In the genomic region with DNA sequence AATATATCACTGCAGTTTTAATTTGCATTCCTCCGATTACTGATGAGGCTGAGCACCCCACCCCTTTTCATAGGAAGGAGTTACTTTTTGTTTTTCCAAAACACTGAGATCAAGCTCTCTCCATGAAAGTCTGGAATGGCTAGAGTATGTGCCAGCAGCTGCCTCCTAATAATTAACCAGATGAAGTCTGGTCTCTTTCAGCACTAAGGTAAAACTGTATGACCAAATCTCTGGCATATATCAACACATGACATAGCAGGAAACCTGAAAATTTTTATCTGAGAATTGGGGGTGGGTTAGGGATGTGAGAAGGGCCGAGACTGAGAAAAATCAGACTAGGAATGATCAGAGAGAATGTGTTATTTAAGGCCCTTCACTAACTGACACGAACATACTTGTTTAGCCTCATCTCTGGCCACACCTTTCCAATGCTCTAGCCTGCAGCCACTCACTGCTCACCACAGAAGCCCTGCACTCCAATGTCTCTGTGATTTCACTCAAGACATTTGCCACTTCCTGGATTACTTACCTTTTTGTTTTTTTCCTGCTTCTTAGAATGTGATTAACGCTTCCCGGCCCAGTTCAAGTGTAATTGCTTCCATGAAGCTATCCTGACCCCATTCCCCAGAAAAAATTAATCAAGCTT, we compare ENCODE assay signal across 10 cellular contexts. TPM values are rescaled to one million over a fixed set of nuclear protein-coding genes. Genes with fewer than 3 reads are reported as not detected.
DNase-seq lines count a peak whose midpoint lies in the region; ATAC-seq, FAIRE-seq and TF ChIP-seq lines count a peak whose summit lies in the region.
"Had no signal": no experiment of that assay in that cellular context is flagged by ENCODE, and none has a peak within 500 bp of the region (broad histone marks: within the 10 kb centered on the region; RNA-seq: fewer than 3 reads in every experiment).

No MANE protein-coding gene starts in this region.

- intact Hi-C loops in activated CD4-positive, alpha-beta T cell treated with anti-CD3 and anti-CD28 coated beads, Interleukin-2, amount 10 ng/mL, durations not matched to agents 24 days and 14 days (cut with micrococcal nuclease): no loop called here

- peaks cover 26% of the 10 kb centered on the region for H3K4me1 Mint-ChIP-seq in activated CD4-positive, alpha-beta T cell treated with anti-CD3 and anti-CD28 coated beads, Interleukin-2, amount 10 ng/mL, durations not matched to agents 24 days and 14 days
- H3K4me1 Mint-ChIP-seq in activated naive CD8-positive, alpha-beta T cell (ENCODE audit: low read depth): peaks cover 55% of the 10 kb centered on the region

- TF ChIP-seq CTCF in kidney epithelial cell (IDR thresholded peaks at IDR 0.05; ENCODE audit: insufficient read depth, low read length, poor library complexity, severe bottlenecking): no peak

- peak; percentile 80 for DNase-seq in activated CD4-positive, alpha-beta T cell treated with anti-CD3 and anti-CD28 coated beads, Interleukin-2, amount 10 ng/mL, durations not matched to agents 24 days and 14 days
- DNase-seq in activated CD4-positive, alpha-beta T cell treated with anti-CD3 and anti-CD28 coated beads, Interleukin-2, amount 50 U/mL, for 1 hour: no peak
- DNase-seq in kidney epithelial cell (ENCODE audit: low read depth): peak; percentile 26
- peak; percentile 24 for DNase-seq in stimulated activated naive CD8-positive, alpha-beta T cell treated with anti-CD3 and anti-CD28 coated beads, Interleukin-15, Interleukin-2, amounts not matched to agents 100 U/mL and 50 U/mL, for 24 hours
- no peak for DNase-seq in H54 (ENCODE audit: insufficient read length, low spot score)
- DNase-seq: kidney, NCI-H1048 had no signal

- peak; percentile 65 for ATAC-seq in stimulated activated naive CD8-positive, alpha-beta T cell treated with anti-CD3 and anti-CD28 coated beads, Interleukin-15, Interleukin-2, amounts not matched to agents 100 U/mL and 50 U/mL, for 24 hours
- ATAC-seq in GM18870 (IDR thresholded peaks at IDR 0.05; ENCODE audit: unreplicated experiment) (no peak), GM18498 (IDR thresholded peaks at IDR 0.05; ENCODE audit: unreplicated experiment) (no peak)

- TF ChIP-seq POLR2A in H54 (IDR thresholded peaks at IDR 0.05; ENCODE audit: low read depth, low read length): no peak

- H3K4me3 ChIP-seq in kidney epithelial cell (ENCODE audit: low read depth, low read length): no peak overlapping the region

- peaks cover 8% of the 10 kb centered on the region for H3K36me3 Mint-ChIP-seq in activated CD4-positive, alpha-beta T cell treated with anti-CD3 and anti-CD28 coated beads, Interleukin-2, amount 10 ng/mL, durations not matched to agents 24 days and 14 days (ENCODE audit: low read depth)
- peaks cover 2% of the 10 kb centered on the region for H3K36me3 Mint-ChIP-seq in activated naive CD8-positive, alpha-beta T cell

- no peaks in the 10 kb centered on the region for H3K36me3 ChIP-seq in kidney epithelial cell (ENCODE audit: control insufficient read depth, insufficient read depth, low read length)

- H3K27ac Mint-ChIP-seq in activated CD4-positive, alpha-beta T cell treated with anti-CD3 and anti-CD28 coated beads, Interleukin-2, amount 10 ng/mL, durations not matched to agents 24 days and 14 days: peak overlapping the region; percentile 82
- peak overlapping the region; percentile 90 for H3K27ac Mint-ChIP-seq in activated naive CD8-positive, alpha-beta T cell

- FAIRE-seq in H54 (lab: Jason Lieb, UNC): no peak
- FAIRE-seq: kidney had no signal

- no peaks in the 10 kb centered on the region for H3K27me3 ChIP-seq in kidney epithelial cell (ENCODE audit: control insufficient read depth, insufficient read depth, low read length)

- no peaks in the 10 kb centered on the region for H3K27me3 Mint-ChIP-seq in activated CD4-positive, alpha-beta T cell treated with anti-CD3 and anti-CD28 coated beads, Interleukin-2, amount 10 ng/mL, durations not matched to agents 24 days and 14 days
- no peaks in the 10 kb centered on the region for H3K27me3 Mint-ChIP-seq in activated naive CD8-positive, alpha-beta T cell

- peak overlapping the region; percentile 62 for H3K4me3 Mint-ChIP-seq in activated CD4-positive, alpha-beta T cell treated with anti-CD3 and anti-CD28 coated beads, Interleukin-2, amount 10 ng/mL, durations not matched to agents 24 days and 14 days
- peak overlapping the region; percentile 57 for H3K4me3 Mint-ChIP-seq in activated naive CD8-positive, alpha-beta T cell

- H3K9me3 Mint-ChIP-seq in activated CD4-positive, alpha-beta T cell treated with anti-CD3 and anti-CD28 coated beads, Interleukin-2, amount 10 ng/mL, durations not matched to agents 24 days and 14 days: no peaks in the 10 kb centered on the region
- H3K9me3 Mint-ChIP-seq in activated naive CD8-positive, alpha-beta T cell (ENCODE audit: low read depth): no peaks in the 10 kb centered on the region

RNA-seq across cellular contexts. Expression of a gene that starts 34.7 kb away (rescaled TPM):
- total RNA-seq in activated CD4-positive, alpha-beta T cell treated with anti-CD3 and anti-CD28 coated beads, Interleukin-2, amount 10 ng/mL, durations not matched to agents 24 days and 14 days: 109 TPM in 2 replicates
- 52.4 and 56.3 TPM in 2 replicates for total RNA-seq in kidney epithelial cell

Comparison
In these comparisons a context has a peak if more than half of its experiments do, and no peak if none do; other contexts are left out.
1. DNase-seq: peak in activated CD4-positive, alpha-beta T cell treated with anti-CD3 and anti-CD28 coated beads, Interleukin-2, amount 10 ng/mL, durations not matched to agents 24 days and 14 days (single experiment), kidney epithelial cell (single experiment) and stimulated activated naive CD8-positive, alpha-beta T cell treated with anti-CD3 and anti-CD28 coated beads, Interleukin-15, Interleukin-2, amounts not matched to agents 100 U/mL and 50 U/mL, for 24 hours (single experiment); none in activated CD4-positive, alpha-beta T cell treated with anti-CD3 and anti-CD28 coated beads, Interleukin-2, amount 50 U/mL, for 1 hour (single experiment) and H54 (single experiment).